Comparison of ENCODE assay signal across 33 cellular contexts in genomic region chr2:151103551-151103950, GRCh38.
"Had no signal": no experiment of that assay in that cellular context is flagged by ENCODE, and none has a peak within 500 bp of the region (broad histone marks: within the 10 kb centered on the region; RNA-seq: fewer than 3 reads in every experiment).

No MANE protein-coding gene starts in this region.

- ATAC-seq: activated CD4-positive, alpha-beta T cell treated with anti-CD3 and anti-CD28 coated beads for 36 hours; activated CD8-positive, alpha-beta memory T cell treated with anti-CD3 and anti-CD28 coated beads, Interleukin-2, amount 10 ng/mL, durations not matched to agents 7 days and 5 days; activated CD8-positive, alpha-beta T cell treated with anti-CD3 and anti-CD28 coated beads, Interleukin-2, amount 10 ng/mL, durations not matched to agents 7 days and 5 days; activated naive CD4-positive, alpha-beta T cell treated with anti-CD3 and anti-CD28 coated beads, Interleukin-2, amount 50 U/mL, for 72 hours; activated T-cell treated with anti-CD3 and anti-CD28 coated beads, Interleukin-2, amount 50 U/mL, for 72 hours; effector memory CD8-positive, alpha-beta T cell; foreskin keratinocyte; gastrocnemius medialis; heart left ventricle had no signal

- H3K27me3 ChIP-seq: brain microvascular endothelial cell, esophagus muscularis mucosa, gastrocnemius medialis had no signal

- H3K9me3 ChIP-seq: gastrocnemius medialis had no signal

- H3K36me3 ChIP-seq: brain microvascular endothelial cell, esophagus muscularis mucosa, gastrocnemius medialis, heart left ventricle had no signal

- H3K4me3 ChIP-seq: esophagus muscularis mucosa, gastrocnemius medialis, heart left ventricle had no signal

- H3K4me1 ChIP-seq: esophagus muscularis mucosa, foreskin keratinocyte, gastrocnemius medialis, heart left ventricle had no signal

- FAIRE-seq: astrocyte, colon had no signal

- H3K27ac ChIP-seq: brain microvascular endothelial cell, esophagus muscularis mucosa, foreskin keratinocyte, gastrocnemius medialis, heart left ventricle had no signal

- DNase-seq: activated CD4-positive, alpha-beta memory T cell treated with anti-CD3 and anti-CD28 coated beads for 36 hours; activated CD4-positive, alpha-beta T cell treated with anti-CD3 and anti-CD28 coated beads for 36 hours; activated CD4-positive, CD25-positive, alpha-beta regulatory T cell; activated CD4-positive, CD25-positive, alpha-beta regulatory T cell treated with anti-CD3 and anti-CD28 coated beads, Interleukin-2, amount 50 U/mL, for 72 hours; activated CD8-positive, alpha-beta memory T cell treated with anti-CD3 and anti-CD28 coated beads, Interleukin-2, amount 10 ng/mL, durations not matched to agents 7 days and 5 days; activated CD8-positive, alpha-beta memory T cell treated with anti-CD3 and anti-CD28 coated beads, Interleukin-2, amount 50 U/mL, for 48 hours; activated CD8-positive, alpha-beta T cell treated with anti-CD3 and anti-CD28 coated beads, Interleukin-2, amount 10 ng/mL, durations not matched to agents 7 days and 5 days; activated gamma-delta T cell; activated naive CD4-positive, alpha-beta T cell; activated naive CD4-positive, alpha-beta T cell treated with anti-CD3 and anti-CD28 coated beads, Interleukin-2, amount 10 ng/mL, durations not matched to agents 7 days and 5 days; activated naive CD8-positive, alpha-beta T cell treated with anti-CD3 and anti-CD28 coated beads, Interleukin-2, amount 10 ng/mL, durations not matched to agents 7 days and 5 days; activated T-cell treated with anti-CD3 and anti-CD28 coated beads for 4 hours; activated T-cell treated with anti-CD3 and anti-CD28 coated beads, Interleukin-2, amount 50 U/mL, for 24 hours; activated T-cell treated with anti-CD3 and anti-CD28 coated beads, Interleukin-2, amount 50 U/mL, for 72 hours; amniotic stem cell; anterior cingulate cortex; brain microvascular endothelial cell; caudate nucleus; cortex of kidney; dermis blood vessel endothelial cell; effector CD4-positive, alpha-beta T cell; effector memory CD8-positive, alpha-beta T cell; erythroblast; foreskin keratinocyte; gastrocnemius medialis; glutamatergic neuron; heart left ventricle; hypothalamus; T1000 had no signal
